Comparison of ENCODE assay signal across 24 cellular contexts in genomic region chr19:2963122-2963521, GRCh38. TPM values are rescaled to one million over a fixed set of nuclear protein-coding genes. Genes with fewer than 3 reads are reported as not detected.
DNase-seq lines count a peak whose midpoint lies in the region; ATAC-seq, FAIRE-seq and TF ChIP-seq lines count a peak whose summit lies in the region.
"Had no signal": no experiment of that assay in that cellular context is flagged by ENCODE, and none has a peak within 500 bp of the region (broad histone marks: within the 10 kb centered on the region; RNA-seq: fewer than 3 reads in every experiment).

No MANE protein-coding gene starts in this region.

- no peak overlapping the region for H3K27ac Mint-ChIP-seq in WTC11
- no peak overlapping the region for H3K27ac Mint-ChIP-seq in activated naive CD8-positive, alpha-beta T cell treated with anti-CD3 and anti-CD28 coated beads for 36 hours
- H3K27ac Mint-ChIP-seq: CD4-positive, alpha-beta T cell; CD8-positive, alpha-beta T cell had no signal

- TF ChIP-seq POLR2A in H1 (IDR thresholded peaks at IDR 0.05; ENCODE audit: control extremely low read depth in 1 of 2, low read depth in 2 of 2, low read length in 2 of 2), result no peak

- DNase-seq in WTC11 (ENCODE audit: low spot score) (no peak), H1 (ENCODE audit: low read depth in 1 of 2, low spot score in 2 of 2) (no peak), NCI-H2171 (lab: John Stamatoyannopoulos, UW) (no peak), ecto neural progenitor cell (ENCODE audit: low spot score) (no peak)
- DNase-seq in activated naive CD8-positive, alpha-beta T cell treated with anti-CD3 and anti-CD28 coated beads for 36 hours, result no peak
- no peak for DNase-seq in central memory CD4-positive, alpha-beta T cell
- DNase-seq: 8988T; BE2C; Caco-2; Calu3; CD4-positive, alpha-beta T cell; CD8-positive, alpha-beta T cell; DMS79 treated with DMSO at 0.1 percent for 48 hours; GF-D8 had no signal

- H3K9me3 Mint-ChIP-seq in WTC11, result no peaks in the 10 kb centered on the region
- no peaks in the 10 kb centered on the region for H3K9me3 Mint-ChIP-seq in activated naive CD8-positive, alpha-beta T cell treated with anti-CD3 and anti-CD28 coated beads for 36 hours
- H3K9me3 Mint-ChIP-seq: CD4-positive, alpha-beta T cell; CD8-positive, alpha-beta T cell had no signal

- H3K9ac ChIP-seq in BLaER1, result no peak overlapping the region
- no peak overlapping the region for H3K9ac ChIP-seq in H1 (replicated peaks in 1 of 4; ENCODE audit: extremely low read depth in 1 of 4, low read depth in 3 of 4, low read length in 3 of 4)

- no peaks in the 10 kb centered on the region for H3K36me3 ChIP-seq in BLaER1
- no peaks in the 10 kb centered on the region for H3K36me3 ChIP-seq in HEK293 (ENCODE audit: control insufficient read depth in 2 of 2, insufficient read depth in 1 of 2, low read length in 2 of 2)
- H3K36me3 ChIP-seq in H1 (ENCODE audit: control insufficient read depth in 2 of 4, insufficient read depth in 4 of 4, low read length in 3 of 4), result no peaks in the 10 kb centered on the region
- H3K36me3 ChIP-seq: BE2C; BLaER1 treated with 17β-estradiol and CSF1 and Interleukin-3, amounts not matched to agents 10 nM and 100 nM had no signal

- no peaks in the 10 kb centered on the region for H3K23me2 ChIP-seq in H1 (ENCODE audit: low read depth, low read length)

- TF ChIP-seq RAD21 in H1 (IDR thresholded peaks at IDR 0.05 in 1 of 2, conservative IDR thresholded peaks at IDR 0.05 in 1 of 2; ENCODE audit: low read depth in 2 of 2, low read length in 2 of 2), result no peak

- H3K27ac ChIP-seq in BLaER1, result no peak overlapping the region
- no peak overlapping the region for H3K27ac ChIP-seq in HEK293 (ENCODE audit: extremely low read depth, low read depth, low read length)
- H3K27ac ChIP-seq in H1 (ENCODE audit: low read depth, low read length), result no peak overlapping the region
- H3K27ac ChIP-seq: C4-2B had no signal

- no peak overlapping the region for H4K8ac ChIP-seq in H1 (ENCODE audit: extremely low read depth, insufficient read depth, low read length)

- no peak for TF ChIP-seq EP300 in H1 (IDR thresholded peaks at IDR 0.05; ENCODE audit: borderline replicate concordance in 1 of 2, low read depth in 2 of 2, low read length in 2 of 2)

- 0 out of 2 replicates have a peak overlapping the region, but pooled peaks have one; percentile 81 for H2BK15ac ChIP-seq in H1 (ENCODE audit: low read length)

- H2AK5ac ChIP-seq in H1 (ENCODE audit: low read depth, low read length), result no peak overlapping the region

- H3K23ac ChIP-seq in H1 (ENCODE audit: insufficient read length), result no peak overlapping the region

- H3K4me3 ChIP-seq in BLaER1, result no peak overlapping the region
- no peak overlapping the region for H3K4me3 ChIP-seq in HEK293 (ENCODE audit: low read depth, low read length)
- H3K4me3 ChIP-seq in H1 (ENCODE audit: extremely low read depth in 1 of 4, insufficient read depth in 2 of 4, low read depth in 3 of 4, low read length in 4 of 4), result no peak overlapping the region

- H3K9me3 ChIP-seq in BLaER1 (peaks cover 5% of the 10 kb centered on the region; the same call in 1 of the 2 replicates), HEK293 (ENCODE audit: control insufficient read depth, insufficient read depth, low read depth, low read length) (no peaks in the 10 kb centered on the region), H1 (ENCODE audit: insufficient read depth in 2 of 2, low read depth in 1 of 2, low read length in 1 of 2) (no peaks in the 10 kb centered on the region)
- H3K9me3 ChIP-seq: BE2C, Caco-2 had no signal

- POLR2A ChIA-PET in HEK293 (lab: Yijun Ruan, JAX), result interaction anchor here (0.6 kb wide), 1 partner anchor 10 kb away, joined by 6 read pairs; no protein-coding TSS in a partner anchor
- POLR2A ChIA-PET in WTC11 (lab: Charles Lee), result no interaction called here
- POLR2A ChIA-PET in H1 (lab: Charles Lee; ENCODE audit: partially characterized antibody), result interaction anchor here (1.4 kb wide), 1 partner anchor 112 kb away, joined by 3 read pairs; no protein-coding TSS in a partner anchor

- no peak overlapping the region for H2BK20ac ChIP-seq in H1 (ENCODE audit: low read length)

- H3K56ac ChIP-seq in H1 (replicated peaks; ENCODE audit: insufficient read length, low read depth, low read length), result no peak overlapping the region

- no peaks in the 10 kb centered on the region for H3K79me1 ChIP-seq in H1 (ENCODE audit: low read depth, low read length)

- no peak overlapping the region for H4K5ac ChIP-seq in H1 (ENCODE audit: insufficient read length, low read depth, low read length)

- no peak overlapping the region for H2BK120ac ChIP-seq in H1 (replicated peaks; ENCODE audit: low read depth, low read length)

- WGBS in H1 (ENCODE audit: extremely low coverage in 1 of 2, insufficient coverage in 1 of 2, insufficient read length in 1 of 2, insufficient replicate concordance in 2 of 2, low coverage in 1 of 2, low lambda C conversion rate in 2 of 2, missing lambda C conversion rate in 1 of 2), 2 experiments, result 87% methylated on average over 5 of the region's 5 CpGs; no CpG with 5 or more reads in 1 of the 2 experiments

- no peak overlapping the region for H2BK5ac ChIP-seq in H1 (ENCODE audit: low read depth, low read length)

- no peak overlapping the region for H2AFZ ChIP-seq in H1 (ENCODE audit: low read length)

- H3K79me2 ChIP-seq in H1 (ENCODE audit: control insufficient read depth in 1 of 2, insufficient read depth in 2 of 2, low read length in 2 of 2), result no peaks in the 10 kb centered on the region

- ATAC-seq in WTC11, result no peak
- ATAC-seq: CD8-positive, alpha-beta T cell had no signal

- H4K20me1 ChIP-seq in BLaER1 (no peaks in the 10 kb centered on the region), H1 (replicated peaks in 1 of 2; ENCODE audit: control insufficient read depth in 1 of 2, insufficient read depth in 2 of 2, low read length in 2 of 2) (no peaks in the 10 kb centered on the region)
- H4K20me1 ChIP-seq: BLaER1 treated with 17β-estradiol and CSF1 and Interleukin-3, amounts not matched to agents 10 nM and 100 nM had no signal

- CTCF ChIA-PET in HEK293 (lab: Yijun Ruan, JAX), result interaction anchor here (1.1 to 2.5 kb wide), 11 partner anchors 11 to 227 kb away, joined by 3 to 19 read pairs (median 5); partner anchors contain the start of gene GNA15
- CTCF ChIA-PET in WTC11 (lab: Charles Lee), result interaction anchor here (0.7 to 6.6 kb wide), 11 partner anchors 12 to 166 kb away, joined by 3 to 51 read pairs (median 4); no protein-coding TSS in a partner anchor
- CTCF ChIA-PET in H1 (lab: Charles Lee; ENCODE audit: partially characterized antibody), result interaction anchor here (0.7 to 18.9 kb wide), 25 partner anchors 8 to 198 kb away, joined by 3 to 260 read pairs (median 6); partner anchors contain the start of gene TLE2

- peak overlapping the region; percentile 23; the same call in 1 of the 2 replicates for H2BK12ac ChIP-seq in H1 (ENCODE audit: low read depth, low read length)

- H4K91ac ChIP-seq in H1 (replicated peaks; ENCODE audit: insufficient read length, low read length), result no peak overlapping the region

- FAIRE-seq in H1 (lab: Jason Lieb, UNC), result no peak
- FAIRE-seq: A204.1, D721Med, G401.6, GM12891, GM19239 had no signal

- no peak overlapping the region for H3K14ac ChIP-seq in H1 (ENCODE audit: insufficient read length)

- no peak overlapping the region for H3K4me3 Mint-ChIP-seq in WTC11
- no peak overlapping the region for H3K4me3 Mint-ChIP-seq in activated naive CD8-positive, alpha-beta T cell treated with anti-CD3 and anti-CD28 coated beads for 36 hours
- H3K4me3 Mint-ChIP-seq: CD4-positive, alpha-beta T cell; CD8-positive, alpha-beta T cell had no signal

- H3K4me1 ChIP-seq in BLaER1 (peaks cover 63% of the 10 kb centered on the region), HEK293 (ENCODE audit: control insufficient read depth, insufficient read depth, low read length) (no peaks in the 10 kb centered on the region), H1 (replicated peaks in 1 of 4; ENCODE audit: control insufficient read depth in 3 of 4, insufficient read depth in 4 of 4, low read length in 3 of 4) (no peaks in the 10 kb centered on the region)
- H3K4me1 ChIP-seq: Caco-2 had no signal

- H3K4ac ChIP-seq in H1 (replicated peaks; ENCODE audit: insufficient read length, low read depth, low read length), result no peak overlapping the region

- H3K4me2 ChIP-seq in BLaER1 (peak overlapping the region; percentile 72; the same call in 1 of the 2 replicates), H1 (ENCODE audit: insufficient read depth in 1 of 2, low read depth in 2 of 2, low read length in 2 of 2) (no peak overlapping the region)

- TF ChIP-seq CTCF in HEK293 (tag by site-specific recombination; IDR thresholded peaks at IDR 0.05) (no peak), WTC11 (IDR thresholded peaks at IDR 0.05) (no peak), H1 (IDR thresholded peaks at IDR 0.05; ENCODE audit: control extremely low read depth in 1 of 3, insufficient read depth in 1 of 3, low read depth in 1 of 3, low read length in 3 of 3) (no peak)

- H3K27me3 ChIP-seq in BLaER1 (no peaks in the 10 kb centered on the region), H1 (replicated peaks in 1 of 4; ENCODE audit: control insufficient read depth in 3 of 4, extremely low read depth in 1 of 4, insufficient read depth in 3 of 4, low read length in 3 of 4) (no peaks in the 10 kb centered on the region)
- H3K27me3 ChIP-seq: BE2C; BLaER1 treated with 17β-estradiol and CSF1 and Interleukin-3, amounts not matched to agents 10 nM and 100 nM had no signal

- H3K4me1 Mint-ChIP-seq in WTC11, result peaks cover 2% of the 10 kb centered on the region; the same call in 1 of the 2 replicates
- H3K4me1 Mint-ChIP-seq in activated naive CD8-positive, alpha-beta T cell treated with anti-CD3 and anti-CD28 coated beads for 36 hours, result peaks cover 6% of the 10 kb centered on the region

- H3K18ac ChIP-seq in H1 (ENCODE audit: extremely low read depth, low read length), result no peak overlapping the region

- no peaks in the 10 kb centered on the region; the same call in 1 of the 2 replicates for H3K27me3 Mint-ChIP-seq in WTC11 (ENCODE audit: low read depth)
- no peaks in the 10 kb centered on the region for H3K27me3 Mint-ChIP-seq in activated naive CD8-positive, alpha-beta T cell treated with anti-CD3 and anti-CD28 coated beads for 36 hours

- no peaks in the 10 kb centered on the region for H3K36me3 Mint-ChIP-seq in WTC11
- H3K36me3 Mint-ChIP-seq in activated naive CD8-positive, alpha-beta T cell treated with anti-CD3 and anti-CD28 coated beads for 36 hours, result no peaks in the 10 kb centered on the region
- H3K36me3 Mint-ChIP-seq: CD8-positive, alpha-beta T cell had no signal

RNA-seq across cellular contexts. Expression of gene TLE6, which starts 14.2 kb away (rescaled TPM):
- 2.5 to 3.3 TPM (median 3.1 TPM) in 3 replicates for total RNA-seq in WTC11 (2021)
- total RNA-seq in H1 (2021; fragmentation: NEBNext Ultra II Directional; extraction: Animal tissue kit (Norgen Biotek cat#: 25700)), result 1.8 and 2.5 TPM in 2 replicates
- polyA plus RNA-seq in H1 (2011; rRNA removed), result 2.9 and 3.4 TPM in 2 replicates
- 4.1 TPM for polyA plus RNA-seq in H1 (2011; cell fraction: cytosol; rRNA removed)
- 8.6 TPM for polyA plus RNA-seq in H1 (2011; cell fraction: nucleus; rRNA removed)
- 1.5 to 2.8 TPM (median 2.3 TPM) in 4 replicates for polyA plus RNA-seq in H1 (2012, experiment 1 of 2)
- 1.7 TPM for polyA plus RNA-seq in H1 (2012, experiment 2 of 2)
- polyA plus RNA-seq in H1 (2013, experiment 1 of 2), result 2.5 TPM
- polyA plus RNA-seq in H1 (2013, experiment 2 of 2), result 2.4 TPM
- polyA minus RNA-seq in H1 (2011; rRNA and poly(A)+ RNA removed), result 1.3 and 1.5 TPM in 2 replicates
- 2.2 TPM for polyA minus RNA-seq in H1 (2011; cell fraction: cytosol; rRNA and poly(A)+ RNA removed)
- polyA minus RNA-seq in H1 (2011; cell fraction: nucleus; rRNA and poly(A)+ RNA removed), result 2.4 TPM
- 1 to 10 TPM; 2.4 to 3.2 TPM for total RNA-seq in activated naive CD8-positive, alpha-beta T cell treated with anti-CD3 and anti-CD28 coated beads for 36 hours
- total RNA-seq: A673; CD4-positive, alpha-beta T cell; CD8-positive, alpha-beta T cell had no signal

RNA-seq across cellular contexts. Expression of gene ZNF77, which starts 18.4 kb away (rescaled TPM):
- total RNA-seq in WTC11 (2021), result 4.5 to 5.6 TPM (median 4.7 TPM) in 3 replicates
- 3.7 and 4.7 TPM in 2 replicates for total RNA-seq in H1 (2021; fragmentation: NEBNext Ultra II Directional; extraction: Animal tissue kit (Norgen Biotek cat#: 25700))
- 2.3 and 2.9 TPM in 2 replicates for polyA plus RNA-seq in H1 (2011; rRNA removed)
- polyA plus RNA-seq in H1 (2011; cell fraction: cytosol; rRNA removed), result 4.4 TPM
- polyA plus RNA-seq in H1 (2011; cell fraction: nucleus; rRNA removed), result 2.8 TPM
- 3.6 to 4.5 TPM (median 4.0 TPM) in 4 replicates for polyA plus RNA-seq in H1 (2012, experiment 1 of 2)
- 0.59 TPM for polyA plus RNA-seq in H1 (2012, experiment 2 of 2)
- polyA plus RNA-seq in H1 (2013, experiment 1 of 2), result 2.5 TPM
- 2.9 TPM for polyA plus RNA-seq in H1 (2013, experiment 2 of 2)
- 9.3 and 9.9 TPM in 2 replicates for polyA minus RNA-seq in H1 (2011; rRNA and poly(A)+ RNA removed)
- polyA minus RNA-seq in H1 (2011; cell fraction: cytosol; rRNA and poly(A)+ RNA removed), result 3.3 TPM
- 5.5 TPM for polyA minus RNA-seq in H1 (2011; cell fraction: nucleus; rRNA and poly(A)+ RNA removed)
- total RNA-seq in activated naive CD8-positive, alpha-beta T cell treated with anti-CD3 and anti-CD28 coated beads for 36 hours, result 1 to 10 TPM; 3.4 to 3.5 TPM
